1 cellular context compared by ENCODE assay signal in the genomic region with DNA sequence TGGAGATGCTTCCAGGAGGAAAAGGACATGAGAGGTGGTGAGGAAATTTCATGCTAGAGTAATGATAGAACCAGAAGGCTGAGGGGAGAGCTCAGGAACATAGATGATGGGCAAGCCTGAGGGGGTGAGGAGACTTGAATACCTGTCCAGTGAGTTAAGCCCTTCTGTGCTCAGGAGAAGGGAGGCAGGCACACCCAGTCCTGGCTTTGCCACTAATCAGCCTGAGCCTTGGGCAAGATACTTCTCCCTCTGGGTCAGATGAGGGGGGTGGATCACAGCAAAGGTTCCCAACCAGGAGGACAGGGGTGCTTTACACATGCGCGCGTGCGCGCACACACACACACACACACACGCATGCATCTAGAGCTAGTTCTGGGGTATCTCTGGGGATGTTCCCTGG.
TF ChIP-seq lines count a peak whose summit lies in the region.

No MANE protein-coding gene starts in this region.

TF ChIP-seq in SK-N-SH, 30 proteins besides CTCF, POLR2A, EP300 and RAD21 (continued from another document):
- TF ChIP-seq, protein P1, sequence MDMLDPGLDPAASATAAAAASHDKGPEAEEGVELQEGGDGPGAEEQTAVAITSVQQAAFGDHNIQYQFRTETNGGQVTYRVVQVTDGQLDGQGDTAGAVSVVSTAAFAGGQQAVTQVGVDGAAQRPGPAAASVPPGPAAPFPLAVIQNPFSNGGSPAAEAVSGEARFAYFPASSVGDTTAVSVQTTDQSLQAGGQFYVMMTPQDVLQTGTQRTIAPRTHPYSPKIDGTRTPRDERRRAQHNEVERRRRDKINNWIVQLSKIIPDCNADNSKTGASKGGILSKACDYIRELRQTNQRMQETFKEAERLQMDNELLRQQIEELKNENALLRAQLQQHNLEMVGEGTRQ (IDR thresholded peaks at IDR 0.05; ENCODE audit: borderline replicate concordance, low read depth, low read length): no peak
- no peak for TF ChIP-seq RFX5 (IDR thresholded peaks at IDR 0.05; ENCODE audit: low read length)
- TF ChIP-seq SIN3A (IDR thresholded peaks at IDR 0.05; ENCODE audit: borderline replicate concordance, low read depth, low read length): no peak
- no peak for TF ChIP-seq FOXM1 (IDR thresholded peaks at IDR 0.05; ENCODE audit: low read depth)
- no peak for TF ChIP-seq NRF1 (IDR thresholded peaks at IDR 0.05; ENCODE audit: low read depth, low read length)
- TF ChIP-seq POLR2AphosphoS5 (IDR thresholded peaks at IDR 0.05; ENCODE audit: low read depth, low read length): no peak
- TF ChIP-seq RXRA (IDR thresholded peaks at IDR 0.05; ENCODE audit: borderline replicate concordance, low read depth): no peak
- TF ChIP-seq, protein P2, sequence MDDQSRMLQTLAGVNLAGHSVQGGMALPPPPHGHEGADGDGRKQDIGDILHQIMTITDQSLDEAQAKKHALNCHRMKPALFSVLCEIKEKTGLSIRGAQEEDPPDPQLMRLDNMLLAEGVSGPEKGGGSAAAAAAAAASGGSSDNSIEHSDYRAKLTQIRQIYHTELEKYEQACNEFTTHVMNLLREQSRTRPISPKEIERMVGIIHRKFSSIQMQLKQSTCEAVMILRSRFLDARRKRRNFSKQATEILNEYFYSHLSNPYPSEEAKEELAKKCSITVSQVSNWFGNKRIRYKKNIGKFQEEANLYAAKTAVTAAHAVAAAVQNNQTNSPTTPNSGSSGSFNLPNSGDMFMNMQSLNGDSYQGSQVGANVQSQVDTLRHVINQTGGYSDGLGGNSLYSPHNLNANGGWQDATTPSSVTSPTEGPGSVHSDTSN (IDR thresholded peaks at IDR 0.05): no peak
- TF ChIP-seq SMC3 (IDR thresholded peaks at IDR 0.05; ENCODE audit: low read depth, low read length): no peak
- no peak for TF ChIP-seq NFIC (IDR thresholded peaks at IDR 0.05; ENCODE audit: borderline replicate concordance)
- TF ChIP-seq ELF1 (IDR thresholded peaks at IDR 0.05): no peak
- TF ChIP-seq, protein P3, sequence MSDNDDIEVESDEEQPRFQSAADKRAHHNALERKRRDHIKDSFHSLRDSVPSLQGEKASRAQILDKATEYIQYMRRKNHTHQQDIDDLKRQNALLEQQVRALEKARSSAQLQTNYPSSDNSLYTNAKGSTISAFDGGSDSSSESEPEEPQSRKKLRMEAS (IDR thresholded peaks at IDR 0.05; ENCODE audit: low read depth): no peak
- TF ChIP-seq FOXJ3 (CRISPR knock-in tag; IDR thresholded peaks at IDR 0.05): no peak
- TF ChIP-seq, protein P4, sequence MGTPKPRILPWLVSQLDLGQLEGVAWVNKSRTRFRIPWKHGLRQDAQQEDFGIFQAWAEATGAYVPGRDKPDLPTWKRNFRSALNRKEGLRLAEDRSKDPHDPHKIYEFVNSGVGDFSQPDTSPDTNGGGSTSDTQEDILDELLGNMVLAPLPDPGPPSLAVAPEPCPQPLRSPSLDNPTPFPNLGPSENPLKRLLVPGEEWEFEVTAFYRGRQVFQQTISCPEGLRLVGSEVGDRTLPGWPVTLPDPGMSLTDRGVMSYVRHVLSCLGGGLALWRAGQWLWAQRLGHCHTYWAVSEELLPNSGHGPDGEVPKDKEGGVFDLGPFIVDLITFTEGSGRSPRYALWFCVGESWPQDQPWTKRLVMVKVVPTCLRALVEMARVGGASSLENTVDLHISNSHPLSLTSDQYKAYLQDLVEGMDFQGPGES (IDR thresholded peaks at IDR 0.05; ENCODE audit: low read depth, low read length): no peak
- TF ChIP-seq TCF12 (IDR thresholded peaks at IDR 0.05): no peak
